ENCODE assay signal across 9 cellular contexts in genomic region chr10:119235381-119235780, GRCh38. TPM values are rescaled to one million over a fixed set of nuclear protein-coding genes. Genes with fewer than 3 reads are reported as not detected.
DNase-seq lines count a peak whose midpoint lies in the region; ATAC-seq and TF ChIP-seq lines count a peak whose summit lies in the region.
"Had no signal": no experiment of that assay in that cellular context is flagged by ENCODE, and none has a peak within 500 bp of the region (broad histone marks: within the 10 kb centered on the region; RNA-seq: fewer than 3 reads in every experiment).

No MANE protein-coding gene starts in this region.

- H4K20me1 ChIP-seq in DOHH2 (ENCODE audit: control insufficient read depth, insufficient read depth, low read depth, low read length) (no peaks in the 10 kb centered on the region), osteoblast (ENCODE audit: insufficient read depth, low read length) (no peaks in the 10 kb centered on the region)

- H3K4me1 ChIP-seq in DOHH2 (ENCODE audit: control insufficient read depth, low read length), result peaks cover 20% of the 10 kb centered on the region
- H3K4me1 ChIP-seq in osteoblast (ENCODE audit: insufficient read depth, low read length), result peaks cover 5% of the 10 kb centered on the region

- H3K9me2 ChIP-seq in DOHH2 (replicated peaks; ENCODE audit: control insufficient read depth, low read length), result no peaks in the 10 kb centered on the region

- peak overlapping the region; percentile 20; the same call in 1 of the 2 replicates for H3K4me2 ChIP-seq in DOHH2 (ENCODE audit: low read length)
- H3K4me2 ChIP-seq in osteoblast (ENCODE audit: insufficient read depth, low read length), result no peak overlapping the region

- H3K27me3 ChIP-seq in DOHH2 (ENCODE audit: control insufficient read depth, low read length) (no peaks in the 10 kb centered on the region), osteoblast (ENCODE audit: insufficient read depth, low read length) (no peaks in the 10 kb centered on the region)

- no peaks in the 10 kb centered on the region for H3K9me3 ChIP-seq in DOHH2 (ENCODE audit: control insufficient read depth, insufficient read depth, low read length)
- H3K9me3 ChIP-seq in osteoblast (ENCODE audit: low read depth, low read length), result no peaks in the 10 kb centered on the region

- H3K36me3 Mint-ChIP-seq in endothelial cell (ENCODE audit: low read depth, unreplicated experiment), result peaks cover 25% of the 10 kb centered on the region

- no peaks in the 10 kb centered on the region for H3F3A ChIP-seq in DOHH2 (ENCODE audit: control insufficient read depth, insufficient read depth)

- H3K27me3 Mint-ChIP-seq in endothelial cell (ENCODE audit: unreplicated experiment), result peaks cover 14% of the 10 kb centered on the region

- no peak overlapping the region for H3K27ac ChIP-seq in DOHH2 (ENCODE audit: low read depth, low read length)
- no peak overlapping the region for H3K27ac ChIP-seq in osteoblast (ENCODE audit: low read depth, low read length)

- H3K79me2 ChIP-seq in DOHH2 (ENCODE audit: control insufficient read depth, low read length) (no peaks in the 10 kb centered on the region), osteoblast (ENCODE audit: insufficient read depth, low read length) (no peaks in the 10 kb centered on the region)

- H2AFZ ChIP-seq in osteoblast (ENCODE audit: low read length), result peak overlapping the region; percentile 47

- peak; percentile 64 for DNase-seq in LHCN-M2 (ENCODE audit: low read depth)
- DNase-seq in endothelial cell (ENCODE audit: low spot score), result no peak
- peak; percentile 57 for DNase-seq in osteoblast (ENCODE audit: insufficient read length, low spot score, missing footprints)
- DNase-seq in kidney tubule cell (ENCODE audit: low spot score), result no peak
- DNase-seq in HuH-7 (ENCODE audit: low spot score), result no peak
- DNase-seq in DMS53 treated with DMSO at 0.1 percent for 48 hours (lab: John Stamatoyannopoulos, UW; ENCODE audit: unreplicated experiment), result no peak
- DNase-seq: NCI-H2029 treated with DMSO at 0.1 percent for 48 hours had no signal

- TF ChIP-seq CTCF in DOHH2 (IDR thresholded peaks at IDR 0.05; ENCODE audit: low read depth, low read length, poor library complexity, severe bottlenecking) (no peak), endothelial cell (IDR thresholded peaks at IDR 0.05; ENCODE audit: unreplicated experiment) (no peak), osteoblast (IDR thresholded peaks at IDR 0.05; ENCODE audit: extremely low read depth, low read depth, low read length) (no peak)

- H3K4me1 Mint-ChIP-seq in endothelial cell (ENCODE audit: unreplicated experiment), result peaks cover 75% of the 10 kb centered on the region

- no peak for ATAC-seq in GM21381 (IDR thresholded peaks at IDR 0.05; ENCODE audit: unreplicated experiment)

- H3K4me3 ChIP-seq in DOHH2 (ENCODE audit: low read length) (no peak overlapping the region), osteoblast (ENCODE audit: insufficient read depth, low read length) (no peak overlapping the region)

- peak overlapping the region; percentile 32 for H3K4me3 Mint-ChIP-seq in endothelial cell (ENCODE audit: unreplicated experiment)

- no peaks in the 10 kb centered on the region for H3K36me3 ChIP-seq in DOHH2 (ENCODE audit: control insufficient read depth, low read length)
- H3K36me3 ChIP-seq in osteoblast (ENCODE audit: insufficient read depth, low read length), result no peaks in the 10 kb centered on the region

- H3K9me3 Mint-ChIP-seq in endothelial cell (ENCODE audit: unreplicated experiment), result no peaks in the 10 kb centered on the region

- H3K27ac Mint-ChIP-seq in endothelial cell (ENCODE audit: unreplicated experiment), result peak overlapping the region; percentile 91

RNA-seq across cellular contexts. Expression of gene GRK5, which starts 28.0 kb away (rescaled TPM):
- 1.5 and 2.4 TPM in 2 replicates for total RNA-seq in LHCN-M2 (2014; rRNA removed)
- 2.0 TPM for polyA plus RNA-seq in LHCN-M2 (2012)
- total RNA-seq in endothelial cell (ENCODE audit: unreplicated experiment), result 163 TPM
- total RNA-seq in osteoblast, result 1.5 and 1.8 TPM in 2 replicates

RNA-seq across cellular contexts. Expression of gene PRDX3, which starts 56.8 kb away (rescaled TPM):
- 248 and 297 TPM in 2 replicates for total RNA-seq in LHCN-M2 (2014; rRNA removed)
- 119 TPM for polyA plus RNA-seq in LHCN-M2 (2012)
- 93.2 TPM for total RNA-seq in endothelial cell (ENCODE audit: unreplicated experiment)
- total RNA-seq in osteoblast, result 119 and 128 TPM in 2 replicates

Comparison
In these comparisons a context has a peak if more than half of its experiments do, and no peak if none do; other contexts are left out.
1. DNase-seq: peak in LHCN-M2 (single experiment) and osteoblast (single experiment); none in endothelial cell (single experiment), kidney tubule cell (single experiment), HuH-7 (single experiment) and DMS53 treated with DMSO at 0.1 percent for 48 hours (single experiment).
2. RNA of gene GRK5, which starts 28.0 kb away (total RNA-seq): 163 TPM in endothelial cell (single experiment); 1.5 to 1.8 TPM in osteoblast and 1.5 to 2.4 TPM in LHCN-M2; every median in the first group is over 10 times any median in the second.